In genomic region chr11:61152816-61153592, GRCh38 we compare ENCODE assay signal across 9 cellular contexts. TPM values are rescaled to one million over a fixed set of nuclear protein-coding genes. Genes with fewer than 3 reads are reported as not detected.
DNase-seq lines count a peak whose midpoint lies in the region; ATAC-seq, FAIRE-seq and TF ChIP-seq lines count a peak whose summit lies in the region.
"Had no signal": no experiment of that assay in that cellular context is flagged by ENCODE, and none has a peak within 500 bp of the region (broad histone marks: within the 10 kb centered on the region; RNA-seq: fewer than 3 reads in every experiment).

No MANE protein-coding gene starts in this region.

- no peak overlapping the region for H3K4me3 ChIP-seq in bronchial epithelial cell (ENCODE audit: low read depth, low read length)
- H3K4me3 ChIP-seq in thoracic aorta: peak overlapping the region; percentile 4

- H3K9me3 ChIP-seq in thoracic aorta: no peaks in the 10 kb centered on the region

- H3K27me3 ChIP-seq in bronchial epithelial cell (ENCODE audit: control insufficient read depth, insufficient read depth, low read length) (no peaks in the 10 kb centered on the region), layer of hippocampus (ENCODE audit: control insufficient read depth, insufficient read depth, low read length) (no peaks in the 10 kb centered on the region), thoracic aorta (replicated peaks; ENCODE audit: insufficient read depth) (no peaks in the 10 kb centered on the region)

- H3K27ac ChIP-seq in layer of hippocampus (ENCODE audit: low read depth, low read length): peak overlapping the region; percentile 20
- peak overlapping the region; percentile 82 to 89 for H3K27ac ChIP-seq in thoracic aorta

- H3K36me3 ChIP-seq in bronchial epithelial cell (ENCODE audit: control insufficient read depth, insufficient read depth, low read length) (peaks cover 2% of the 10 kb centered on the region), thoracic aorta (no peaks in the 10 kb centered on the region)

- TF ChIP-seq EP300 in Ishikawa (IDR thresholded peaks at IDR 0.05; ENCODE audit: borderline replicate concordance): no peak; the same call in 1 of the 2 replicates

- peak; percentile 77 for ATAC-seq in thoracic aorta (ENCODE audit: insufficient number of reproducible peaks, low FRiP score, low read depth)
- no peak for ATAC-seq in stimulated activated naive CD8-positive, alpha-beta T cell treated with anti-CD3 and anti-CD28 coated beads, Interleukin-15, Interleukin-2, amounts not matched to agents 100 U/mL and 50 U/mL, for 24 hours
- no peak for ATAC-seq in HG03442 (IDR thresholded peaks at IDR 0.05; ENCODE audit: unreplicated experiment)
- no peak for ATAC-seq in HG02973 (IDR thresholded peaks at IDR 0.05; ENCODE audit: unreplicated experiment)

- DNase-seq in bronchial epithelial cell (ENCODE audit: low read depth): peak; percentile 88
- DNase-seq in thoracic aorta (ENCODE audit: low spot score): no peak
- DNase-seq in stimulated activated naive CD8-positive, alpha-beta T cell treated with anti-CD3 and anti-CD28 coated beads, Interleukin-15, Interleukin-2, amounts not matched to agents 100 U/mL and 50 U/mL, for 24 hours: no peak
- DNase-seq in GM19240 (ENCODE audit: insufficient read length, low spot score): no peak
- DNase-seq: activated T-cell treated with anti-CD3 and anti-CD28 coated beads, Interleukin-2, amount 50 U/mL, for 24 hours had no signal

- TF ChIP-seq RAD21 in Ishikawa (IDR thresholded peaks at IDR 0.05; ENCODE audit: low read depth): no peak

- peaks cover 43 to 59% of the 10 kb centered on the region in 2 donors for H3K4me1 ChIP-seq in thoracic aorta (ENCODE audit: control insufficient read depth in 1 of 2, low read depth in 2 of 2)

- TF ChIP-seq CTCF in bronchial epithelial cell (IDR thresholded peaks at IDR 0.05; ENCODE audit: insufficient read depth, low read length, severe bottlenecking): no peak
- TF ChIP-seq CTCF in thoracic aorta (IDR thresholded peaks at IDR 0.05): no peak

- FAIRE-seq in bronchial epithelial cell (lab: Jason Lieb, UNC): no peak

TF ChIP-seq in Ishikawa, 13 proteins besides CTCF, POLR2A, EP300 and RAD21:
- TF ChIP-seq ZBTB7A (IDR thresholded peaks at IDR 0.05; ENCODE audit: low read depth): no peak
- no peak for TF ChIP-seq EGR1 (IDR thresholded peaks at IDR 0.05)
- TF ChIP-seq USF1 (IDR thresholded peaks at IDR 0.05): no peak
- TF ChIP-seq REST (IDR thresholded peaks at IDR 0.05; ENCODE audit: low read depth): no peak
- no peak; the same call in 1 of the 2 replicates for TF ChIP-seq TAF1 (IDR thresholded peaks at IDR 0.05; ENCODE audit: low read depth)
- TF ChIP-seq TCF12 (IDR thresholded peaks at IDR 0.05; ENCODE audit: low read depth): peak; percentile 66
- TF ChIP-seq NFIC (IDR thresholded peaks at IDR 0.05): peak; percentile 7; the same call in 1 of the 2 replicates
- TF ChIP-seq YY1 (IDR thresholded peaks at IDR 0.05; ENCODE audit: low read depth): 0 out of 2 replicates have a peak, but pooled peaks have one; percentile 36
- peak; percentile 94 for TF ChIP-seq TEAD4 (IDR thresholded peaks at IDR 0.05)
- TF ChIP-seq CREB1 (IDR thresholded peaks at IDR 0.05; ENCODE audit: low read depth): no peak
- no peak for TF ChIP-seq FOXM1 (IDR thresholded peaks at IDR 0.05; ENCODE audit: borderline replicate concordance, low read depth)
- no peak for TF ChIP-seq MAX (IDR thresholded peaks at IDR 0.05)
- no peak for TF ChIP-seq CEBPB (IDR thresholded peaks at IDR 0.05)
TF ChIP-seq in Ishikawa: peak in this region for 4.

RNA-seq across cellular contexts. Expression of gene VPS37C, which starts 8.2 kb away (rescaled TPM):
- total RNA-seq in bronchial epithelial cell: 8.7 and 11.3 TPM in 2 replicates
- total RNA-seq in thoracic aorta: 10 to 100 TPM; 23.0 to 32.7 TPM

RNA-seq across cellular contexts. Expression of gene PGA3, which starts 50.3 kb away (rescaled TPM):
- total RNA-seq in bronchial epithelial cell (not detected in 2 replicates), thoracic aorta (1 to 10 TPM; 1.8 to 4.3 TPM)

RNA-seq across cellular contexts. Expression of gene CD5, which starts 50.7 kb away (rescaled TPM):
- not detected in 2 replicates for total RNA-seq in bronchial epithelial cell
- total RNA-seq in thoracic aorta: 1 to 10 TPM in 1 of 2 donors, not detected in 1; 1.6 TPM
